19 cellular contexts compared by ENCODE assay signal in genomic region chr12:62482769-62483168, GRCh38. TPM values are rescaled to one million over a fixed set of nuclear protein-coding genes. Genes with fewer than 3 reads are reported as not detected.
DNase-seq lines count a peak whose midpoint lies in the region; ATAC-seq, FAIRE-seq and TF ChIP-seq lines count a peak whose summit lies in the region.
"Had no signal": no experiment of that assay in that cellular context is flagged by ENCODE, and none has a peak within 500 bp of the region (broad histone marks: within the 10 kb centered on the region; RNA-seq: fewer than 3 reads in every experiment).

No MANE protein-coding gene starts in this region.

- H3K79me2 ChIP-seq in K562 (ENCODE audit: control insufficient read depth, insufficient read depth, low read length) = peaks cover 49% of the 10 kb centered on the region
- H3K79me2 ChIP-seq in smooth muscle cell (ENCODE audit: low read depth) = peaks cover 79% of the 10 kb centered on the region

- H3K4me3 ChIP-seq in K562 = no peak overlapping the region
- H3K4me3 ChIP-seq in thyroid gland (replicated peaks in 1 of 3) = no peak overlapping the region
- no peak overlapping the region for H3K4me3 ChIP-seq in smooth muscle cell

- WGBS in K562 (ENCODE audit: insufficient coverage, low coverage, missing lambda C conversion rate) = 81% methylated on average over 3 of the region's 3 CpGs
- WGBS in thyroid gland, 2 donors = 81 to 99% methylated on average over 3 of the region's 3 CpGs
- WGBS in smooth muscle cell (ENCODE audit: low lambda C conversion rate) = 96% methylated on average over 3 of the region's 3 CpGs

- H3K36me3 ChIP-seq in K562 (ENCODE audit: control insufficient read depth, insufficient read depth, low read length) = peaks cover 14% of the 10 kb centered on the region
- H3K36me3 ChIP-seq in thyroid gland = no peaks in the 10 kb centered on the region
- H3K36me3 ChIP-seq in smooth muscle cell (ENCODE audit: low read depth) = no peaks in the 10 kb centered on the region
- H3K36me3 ChIP-seq: BE2C had no signal

- H2AFZ ChIP-seq in K562 (ENCODE audit: low read depth, low read length) (no peak overlapping the region), smooth muscle cell (ENCODE audit: low read depth) (no peak overlapping the region)

- no peak for TF ChIP-seq EP300 in K562 (IDR thresholded peaks at IDR 0.05; ENCODE audit: low read length)

- no peak for TF ChIP-seq POLR2A in K562 (conservative IDR thresholded peaks at IDR 0.05)
- no peak for TF ChIP-seq POLR2A in thyroid gland (IDR thresholded peaks at IDR 0.05)

- intact Hi-C loops in K562 (cut with micrococcal nuclease) (no loop called here), thyroid gland (cut with DNase I) (no loop called here)

- DNase-seq in T-helper 17 cell (no peak), K562 (ENCODE audit: extremely low read depth in 1 of 4, low spot score in 3 of 4) (no peak), osteocyte (ENCODE audit: extremely low spot score, unreplicated experiment) (no peak), thyroid gland (no peak), NCI-H128 (lab: John Stamatoyannopoulos, UW; ENCODE audit: unreplicated experiment) (no peak), smooth muscle cell (lab: John Stamatoyannopoulos, UW; ENCODE audit: unreplicated experiment) (no peak)
- DNase-seq: BE2C; CD4-positive, alpha-beta memory T cell; COR-L47; DMS153; DND-41; GF-D8 had no signal

- CTCF ChIA-PET in K562 (lab: Yijun Ruan, JAX; ENCODE audit: low intra/inter-chr PET ratio) = no interaction called here

- no peak overlapping the region for H3K4me2 ChIP-seq in K562 (ENCODE audit: insufficient read depth, low read length)
- no peak overlapping the region for H3K4me2 ChIP-seq in smooth muscle cell

- H4K20me1 ChIP-seq in K562 (replicated peaks; ENCODE audit: control insufficient read depth, insufficient read depth, low read length) (no peaks in the 10 kb centered on the region), smooth muscle cell (ENCODE audit: low read depth) (peaks cover 97% of the 10 kb centered on the region)

- H3K4me3 Mint-ChIP-seq in T-helper 17 cell = no peak overlapping the region
- no peak overlapping the region for H3K4me3 Mint-ChIP-seq in osteocyte (ENCODE audit: unreplicated experiment)

- H3K27ac Mint-ChIP-seq in T-helper 17 cell = peak overlapping the region; percentile 29
- peak overlapping the region; percentile 34 for H3K27ac Mint-ChIP-seq in osteocyte (ENCODE audit: unreplicated experiment)

- H3K36me3 Mint-ChIP-seq in T-helper 17 cell (ENCODE audit: low read depth) (peaks cover 8% of the 10 kb centered on the region), osteocyte (ENCODE audit: unreplicated experiment) (peaks cover 23% of the 10 kb centered on the region)

- H3K9me3 Mint-ChIP-seq in osteocyte (ENCODE audit: unreplicated experiment) = no peaks in the 10 kb centered on the region
- H3K9me3 Mint-ChIP-seq: CD4-positive, alpha-beta memory T cell had no signal

- H3K9ac ChIP-seq in K562 (ENCODE audit: insufficient read depth in 1 of 2, low read depth in 2 of 2, low read length in 2 of 2) = no peak overlapping the region
- H3K9ac ChIP-seq in smooth muscle cell (ENCODE audit: low read depth) = no peak overlapping the region

- no peak for FAIRE-seq in K562 (lab: Jason Lieb, UNC)
- FAIRE-seq: A204.1, D721Med, H54 had no signal

- no peaks in the 10 kb centered on the region for H3K9me3 ChIP-seq in T-helper 17 cell (ENCODE audit: control insufficient read depth, low read length, poor library complexity, severe bottlenecking)
- no peaks in the 10 kb centered on the region for H3K9me3 ChIP-seq in K562 (replicated peaks; ENCODE audit: control insufficient read depth, insufficient read depth, low read depth, low read length)
- no peaks in the 10 kb centered on the region for H3K9me3 ChIP-seq in thyroid gland
- no peaks in the 10 kb centered on the region for H3K9me3 ChIP-seq in smooth muscle cell (replicated peaks; ENCODE audit: low read depth)
- H3K9me3 ChIP-seq: BE2C had no signal

- TF ChIP-seq CTCF in K562 (IDR thresholded peaks at IDR 0.05 in 2 of 3, conservative IDR thresholded peaks at IDR 0.05 in 1 of 3; ENCODE audit: insufficient read depth in 2 of 3, low read depth in 1 of 3, low read length in 3 of 3) = no peak
- no peak for TF ChIP-seq CTCF in osteocyte (IDR thresholded peaks at IDR 0.05)
- TF ChIP-seq CTCF in thyroid gland (IDR thresholded peaks at IDR 0.05) = no peak
- no peak for TF ChIP-seq CTCF in smooth muscle cell (IDR thresholded peaks at IDR 0.05; ENCODE audit: borderline replicate concordance, insufficient read depth, poor library complexity, severe bottlenecking)

- H3K27me3 ChIP-seq in K562 (ENCODE audit: control insufficient read depth in 2 of 2, insufficient read depth in 2 of 2, low read length in 2 of 2) (no peaks in the 10 kb centered on the region), thyroid gland (no peaks in the 10 kb centered on the region), smooth muscle cell (ENCODE audit: low read depth) (no peaks in the 10 kb centered on the region)
- H3K27me3 ChIP-seq: BE2C had no signal

- H3K27me3 Mint-ChIP-seq in T-helper 17 cell (no peaks in the 10 kb centered on the region), osteocyte (ENCODE audit: unreplicated experiment) (no peaks in the 10 kb centered on the region)
- H3K27me3 Mint-ChIP-seq: CD4-positive, alpha-beta memory T cell had no signal

- no TSS peak for BruUV-seq in K562 (replicated peaks; lab: Mats Ljungman, UMichigan)

- no peak for ATAC-seq in T-helper 17 cell
- no peak for ATAC-seq in K562
- ATAC-seq in GM21381 (IDR thresholded peaks at IDR 0.05; ENCODE audit: unreplicated experiment) = no peak
- ATAC-seq: HCT116 had no signal

- H3F3A ChIP-seq in smooth muscle cell (ENCODE audit: low read depth) = no peaks in the 10 kb centered on the region

- H3K4me1 Mint-ChIP-seq in T-helper 17 cell = peaks cover 31% of the 10 kb centered on the region
- H3K4me1 Mint-ChIP-seq in osteocyte (ENCODE audit: unreplicated experiment) = peaks cover 2% of the 10 kb centered on the region

- H3K4me1 ChIP-seq in K562 (replicated peaks in 1 of 2; ENCODE audit: control insufficient read depth in 2 of 2, insufficient read depth in 2 of 2, low read length in 2 of 2) = no peaks in the 10 kb centered on the region
- H3K4me1 ChIP-seq in thyroid gland = peaks cover 0 to 3% of the 10 kb centered on the region in 2 donors
- H3K4me1 ChIP-seq in smooth muscle cell (ENCODE audit: low read depth) = no peaks in the 10 kb centered on the region

- TF ChIP-seq RAD21 in K562 (CRISPR knock-in tag; conservative IDR thresholded peaks at IDR 0.05 in 1 of 2, IDR thresholded peaks at IDR 0.05 in 1 of 2) = no peak

- POLR2A ChIA-PET in K562 (lab: Yijun Ruan, JAX) = interaction anchor here (1.0 kb wide), 1 partner anchor 16 kb away, joined by 5 read pairs; the partner anchor contains the start of gene MON2

- in situ Hi-C loops in K562 (cut with MboI) = no loop called here

- no peaks in the 10 kb centered on the region for H3K9me1 ChIP-seq in K562 (ENCODE audit: control insufficient read depth, insufficient read depth, low read length)

- H3K27ac ChIP-seq in K562 (ENCODE audit: extremely low read depth, low read depth, low read length) = no peak overlapping the region
- peak overlapping the region; percentile 36 to 68 (median 66) for H3K27ac ChIP-seq in thyroid gland
- no peak overlapping the region for H3K27ac ChIP-seq in smooth muscle cell (ENCODE audit: low read depth)
- H3K27ac ChIP-seq: C4-2B, HL-60 had no signal

TF ChIP-seq in K562, 482 proteins besides CTCF, POLR2A, EP300 and RAD21:
- TF ChIP-seq FOXJ3 (CRISPR knock-in tag; IDR thresholded peaks at IDR 0.05) = no peak
- peak; percentile 70 for TF ChIP-seq ZNF121 (CRISPR knock-in tag; conservative IDR thresholded peaks at IDR 0.05)
- TF ChIP-seq RBM39 (optimal IDR thresholded peaks at IDR 0.05; ENCODE audit: low read depth, low read length) = no peak

RNA-seq across cellular contexts. Expression of gene MON2, which starts 16.1 kb away (rescaled TPM):
- total RNA-seq in T-helper 17 cell (10 to 100 TPM; 62.2 to 71.0 TPM), K562 (2014; rRNA removed) (7.6 and 8.0 TPM in 2 replicates), K562 (2014; rRNA removed; fragmentation: Illumina TruSeq; extraction: Trizol) (31.6 and 35.0 TPM in 2 replicates), K562 (2015; rRNA removed; fragmentation: Illumina TruSeq; extraction: Trizol) (22.0 and 24.9 TPM in 2 replicates), K562 (2021) (25.2 and 26.3 TPM in 2 replicates), osteocyte (53.4 and 64.0 TPM in 2 replicates), thyroid gland (100 to 1,000 TPM; 109 to 189 (median 126) TPM), smooth muscle cell (72.5 and 73.5 TPM in 2 replicates)
- total RNA-seq in K562 (2011; cell fraction: chromatin; rRNA removed; ENCODE audit: low replicate concordance) = 113 and 388 TPM in 2 replicates
- total RNA-seq in K562 (2011; cell fraction: nucleolus; rRNA removed) = 35.9 and 48.8 TPM in 2 replicates
- total RNA-seq in K562 (2011; cell fraction: nucleoplasm; rRNA removed) = 90.5 and 118 TPM in 2 replicates
- polyA plus RNA-seq in K562 (2011; rRNA removed) (20.1 and 20.9 TPM in 2 replicates), K562 (2014; fragmentation: Illumina TruSeq; extraction: Trizol) (15.8 and 16.8 TPM in 2 replicates), K562 (2014; fragmentation: Nextera tagmentation; extraction: Ambion mirVana) (1 to 10 TPM; 3.6 to 4.3 TPM), K562 (2014; rRNA removed) (11.2 and 11.7 TPM in 2 replicates), smooth muscle cell (18.1 and 20.9 TPM in 2 replicates)
- polyA plus RNA-seq in K562 (2011; cell fraction: cytosol; rRNA removed) = 1.7 and 7.4 TPM in 2 replicates
- polyA plus RNA-seq in K562 (2011; cell fraction: nucleus; rRNA removed) = 36.8 and 57.2 TPM in 2 replicates
- polyA plus RNA-seq in K562 (2012) = 9.7 and 16.3 TPM in 2 replicates
- polyA minus RNA-seq in K562 (2011; rRNA and poly(A)+ RNA removed) = 54.1 and 71.1 TPM in 2 replicates
- polyA minus RNA-seq in K562 (2011; cell fraction: cytosol; rRNA and poly(A)+ RNA removed) = 17.0 and 19.7 TPM in 2 replicates
- polyA minus RNA-seq in K562 (2011; cell fraction: nucleus; rRNA and poly(A)+ RNA removed) = 50.9 and 107 TPM in 2 replicates

Comparison
In these comparisons a context has a peak if more than half of its experiments do, and no peak if none do; other contexts are left out.
1. H3K27ac ChIP-seq: peak in thyroid gland (3 of 3); none in K562 (single experiment) and smooth muscle cell (single experiment).